In the genomic region with DNA sequence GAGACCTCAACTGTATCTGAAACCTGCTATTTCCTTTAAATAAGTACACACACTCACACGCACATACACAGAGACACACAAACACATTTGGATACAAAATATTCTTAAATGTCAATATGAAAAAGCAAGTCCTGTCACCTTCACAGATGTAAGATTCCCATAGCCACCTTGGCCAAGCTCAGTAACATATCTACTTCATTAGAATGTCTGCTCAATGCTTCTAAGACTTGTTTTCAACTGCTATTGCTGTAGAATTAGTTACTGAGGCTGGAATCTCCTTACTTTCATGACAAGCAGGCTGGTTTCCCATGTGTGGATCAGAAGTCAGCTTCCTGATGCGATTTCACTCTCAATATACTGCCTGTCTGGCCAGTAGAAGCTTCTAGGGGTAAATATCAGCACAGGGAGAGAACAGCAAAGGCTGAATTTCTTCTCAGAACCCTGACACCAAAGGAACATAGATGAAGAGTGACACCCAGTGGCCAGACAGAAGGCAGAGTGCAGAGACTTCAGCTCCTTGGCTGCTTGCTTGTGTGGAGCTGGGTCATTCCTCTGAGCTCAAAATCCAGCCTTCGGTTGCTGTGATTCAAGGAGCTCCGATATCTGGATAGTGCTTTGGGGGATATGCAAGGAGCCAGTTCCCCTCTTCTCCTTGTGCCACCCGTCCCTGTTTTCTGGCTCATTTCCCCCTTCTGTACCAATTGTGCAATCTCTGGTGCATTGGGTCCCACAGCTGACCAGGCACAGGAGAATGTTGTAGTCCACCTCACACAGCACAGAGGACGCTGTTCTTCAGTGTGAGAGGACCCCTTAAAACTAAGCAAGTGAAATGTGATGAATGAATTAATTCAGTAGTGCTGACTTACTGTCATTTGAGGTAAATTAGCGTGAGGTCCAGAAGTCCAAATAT, we compare ENCODE assay signal across 8 cellular contexts. TPM values are rescaled to one million over a fixed set of nuclear protein-coding genes. Genes with fewer than 3 reads are reported as not detected.
DNase-seq lines count a peak whose midpoint lies in the region; ATAC-seq and TF ChIP-seq lines count a peak whose summit lies in the region.

No MANE protein-coding gene starts in this region.

- H3K4me1 ChIP-seq in OCI-LY1 (ENCODE audit: insufficient read depth, low read length, severe bottlenecking) (no peaks in the 10 kb centered on the region), trophoblast cell (ENCODE audit: control insufficient read depth in 1 of 2, insufficient read depth in 2 of 2, low read length in 2 of 2) (no peaks in the 10 kb centered on the region)

- H3K36me3 ChIP-seq in OCI-LY1 (ENCODE audit: insufficient read depth, low read length) (no peaks in the 10 kb centered on the region), trophoblast cell (ENCODE audit: control insufficient read depth in 1 of 2, insufficient read depth in 2 of 2, low read length in 2 of 2) (no peaks in the 10 kb centered on the region)

- no peak overlapping the region for H3K4me3 ChIP-seq in OCI-LY1 (ENCODE audit: low read depth, low read length, poor library complexity, severe bottlenecking)
- H3K4me3 ChIP-seq in trophoblast cell (ENCODE audit: low read depth, low read length) = no peak overlapping the region

- no peak overlapping the region for H3K14ac ChIP-seq in trophoblast cell (ENCODE audit: low read length)

- H2BK120ac ChIP-seq in trophoblast cell (ENCODE audit: insufficient read depth, low read length, poor library complexity) = no peak overlapping the region

- no CpG with 5 or more reads among the region's 7 CpGs for WGBS in trophoblast cell (ENCODE audit: extremely low coverage, insufficient coverage, insufficient read length)

- H3K9ac ChIP-seq in OCI-LY1 (ENCODE audit: low read length) = no peak overlapping the region
- H3K9ac ChIP-seq in trophoblast cell (ENCODE audit: low read length) = no peak overlapping the region

- no peak overlapping the region for H2BK5ac ChIP-seq in trophoblast cell (ENCODE audit: low read depth, low read length, poor library complexity)

- no peak overlapping the region for H3K4ac ChIP-seq in trophoblast cell (ENCODE audit: low read depth, low read length)

- H3K79me1 ChIP-seq in trophoblast cell (ENCODE audit: low read length) = no peaks in the 10 kb centered on the region

- H3K79me2 ChIP-seq in OCI-LY1 (ENCODE audit: insufficient read depth, low read length) (no peaks in the 10 kb centered on the region), trophoblast cell (ENCODE audit: control insufficient read depth, insufficient read depth, low read length, poor library complexity) (no peaks in the 10 kb centered on the region)

- H3K4me2 ChIP-seq in OCI-LY1 (ENCODE audit: low read length) = no peak overlapping the region
- H3K4me2 ChIP-seq in trophoblast cell (ENCODE audit: low read length) = no peak overlapping the region

- no peaks in the 10 kb centered on the region for H3K9me3 ChIP-seq in OCI-LY1 (ENCODE audit: low read length)
- H3K9me3 ChIP-seq in trophoblast cell (ENCODE audit: insufficient read depth, low read depth, low read length) = no peaks in the 10 kb centered on the region

- no peak overlapping the region for H2BK12ac ChIP-seq in trophoblast cell (ENCODE audit: low read length)

- no peaks in the 10 kb centered on the region for H4K20me1 ChIP-seq in OCI-LY1 (ENCODE audit: insufficient read depth, low read length)

- H2AFZ ChIP-seq in OCI-LY1 (ENCODE audit: low read length) = no peak overlapping the region
- H2AFZ ChIP-seq in trophoblast cell (ENCODE audit: insufficient read depth, low read length, poor library complexity) = no peak overlapping the region

- no peak overlapping the region for H3K23ac ChIP-seq in trophoblast cell (ENCODE audit: low read length)

- no peak overlapping the region for H4K8ac ChIP-seq in trophoblast cell (ENCODE audit: low read depth, low read length)

- H4K91ac ChIP-seq in trophoblast cell (ENCODE audit: low read depth, low read length) = no peak overlapping the region

- H3K9me2 ChIP-seq in OCI-LY1 (ENCODE audit: low read depth, low read length) = no peaks in the 10 kb centered on the region

- H4K12ac ChIP-seq in trophoblast cell (ENCODE audit: low read depth, low read length) = no peak overlapping the region

- no peaks in the 10 kb centered on the region for H3K27me3 ChIP-seq in OCI-LY1 (ENCODE audit: insufficient read depth, low read length)
- H3K27me3 ChIP-seq in trophoblast cell (ENCODE audit: insufficient read depth, low read length) = no peaks in the 10 kb centered on the region

- TF ChIP-seq CTCF in OCI-LY1 (IDR thresholded peaks at IDR 0.05; ENCODE audit: low read length) = peak; percentile 67

- H2AK5ac ChIP-seq in trophoblast cell (ENCODE audit: low read length) = no peak overlapping the region

- DNase-seq in COLO829 (ENCODE audit: low spot score) (peak; percentile 26), glomerular endothelial cell (ENCODE audit: extremely low read depth, low read depth, low spot score) (peak; percentile 69), trophoblast cell (peak; percentile 81 to 90), NCI-H146 (lab: John Stamatoyannopoulos, UW) (no peak)
- peak; percentile 2 for DNase-seq in activated effector memory CD4-positive, alpha-beta T cell treated with Interleukin-2 at 50 U/mL for 16 hours

- H3K18ac ChIP-seq in trophoblast cell (ENCODE audit: low read length) = no peak overlapping the region

- ATAC-seq in GM19035 (IDR thresholded peaks at IDR 0.05; ENCODE audit: unreplicated experiment) (peak; percentile 80), HG03520 (IDR thresholded peaks at IDR 0.05; ENCODE audit: unreplicated experiment) (peak; percentile 54)

- no peaks in the 10 kb centered on the region for H3F3A ChIP-seq in OCI-LY1 (ENCODE audit: insufficient read depth, low read length)

- H3K27ac ChIP-seq in OCI-LY1 (ENCODE audit: low read depth, low read length, poor library complexity, severe bottlenecking) (no peak overlapping the region), trophoblast cell (ENCODE audit: low read depth, low read length) (no peak overlapping the region)

RNA-seq across cellular contexts. Expression of a gene that starts 26.6 kb away (rescaled TPM):
- 57.9 and 60.4 TPM in 2 replicates for total RNA-seq in glomerular endothelial cell
- polyA plus RNA-seq in trophoblast cell (2013) = 1.9 and 2.0 TPM in 2 replicates

RNA-seq across cellular contexts. Expression of a gene that starts 51.8 kb away (rescaled TPM):
- 2.5 and 3.6 TPM in 2 replicates for total RNA-seq in glomerular endothelial cell
- 4.7 and 4.8 TPM in 2 replicates for polyA plus RNA-seq in trophoblast cell (2013)
